1 cellular context compared by ENCODE assay signal in the genomic region with DNA sequence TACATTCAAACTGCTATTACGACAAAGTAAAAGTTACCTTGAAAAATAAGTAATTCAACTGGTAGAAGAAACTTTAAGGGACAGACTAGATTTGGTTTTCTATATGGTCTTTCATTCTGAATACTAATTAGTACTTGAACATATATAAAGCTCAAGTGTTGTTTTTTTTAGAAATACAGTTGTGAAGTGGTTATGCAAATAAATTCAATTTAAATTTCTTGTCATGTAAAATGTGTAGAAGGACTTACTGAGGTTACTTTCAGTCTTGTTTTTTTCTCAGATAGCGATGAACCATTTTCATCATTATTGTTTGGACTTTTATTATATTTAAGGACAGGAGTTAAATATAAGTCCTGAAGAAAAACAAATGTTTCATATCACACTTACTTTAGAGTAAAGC.
TF ChIP-seq lines count a peak whose summit lies in the region.

No MANE protein-coding gene starts in this region.

TF ChIP-seq in WTC11, 78 proteins besides CTCF, POLR2A, EP300 and RAD21 (continued from another document):
- TF ChIP-seq, protein P1, sequence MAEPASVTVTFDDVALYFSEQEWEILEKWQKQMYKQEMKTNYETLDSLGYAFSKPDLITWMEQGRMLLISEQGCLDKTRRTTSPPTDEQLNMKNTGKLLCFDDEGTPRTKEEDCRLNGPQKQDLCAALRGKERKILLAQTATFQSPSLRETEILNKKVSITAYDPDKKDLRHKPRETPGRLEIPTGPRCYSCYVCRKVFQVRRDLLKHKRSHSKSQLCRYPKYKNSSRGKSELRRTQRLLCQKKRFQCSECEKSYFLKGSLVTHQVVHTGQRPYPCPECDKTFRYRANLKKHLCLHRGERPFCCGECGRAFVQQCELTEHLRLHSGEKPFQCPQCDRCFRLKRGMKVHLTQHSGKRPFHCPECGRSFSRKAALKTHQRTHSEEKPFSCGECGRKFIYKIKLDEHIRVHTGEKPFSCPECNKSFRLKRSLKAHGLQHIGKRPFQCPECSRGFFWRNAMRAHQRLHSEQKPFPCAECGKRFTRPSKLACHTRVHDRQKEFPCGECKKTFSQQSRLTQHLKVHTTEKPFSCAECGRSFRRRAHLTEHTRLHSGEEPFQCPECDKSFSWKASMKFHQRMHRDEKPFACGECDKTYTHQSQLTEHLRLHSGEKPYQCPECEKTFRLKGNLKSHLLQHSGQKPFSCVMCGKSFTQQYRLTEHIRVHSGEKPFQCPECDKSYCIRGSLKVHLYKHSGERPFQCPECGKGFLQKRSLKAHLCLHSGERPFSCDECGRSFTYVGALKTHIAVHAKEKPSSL (CRISPR knock-in tag; conservative IDR thresholded peaks at IDR 0.05): no peak
- TF ChIP-seq RORB (CRISPR knock-in tag; IDR thresholded peaks at IDR 0.05) (no peak), NFYB (CRISPR knock-in tag; conservative IDR thresholded peaks at IDR 0.05; ENCODE audit: low read depth) (no peak), FOXP1 (CRISPR knock-in tag; IDR thresholded peaks at IDR 0.05; ENCODE audit: borderline replicate concordance) (no peak), ZNF396 (CRISPR knock-in tag; IDR thresholded peaks at IDR 0.05; ENCODE audit: borderline replicate concordance) (no peak), OVOL2 (CRISPR knock-in tag; IDR thresholded peaks at IDR 0.05; ENCODE audit: borderline replicate concordance) (no peak), HMGA2 (CRISPR knock-in tag; IDR thresholded peaks at IDR 0.05) (no peak), TCF7 (CRISPR knock-in tag; IDR thresholded peaks at IDR 0.05; ENCODE audit: low read depth) (no peak), SOX15 (CRISPR knock-in tag; IDR thresholded peaks at IDR 0.05) (no peak), TEAD4 (CRISPR knock-in tag; IDR thresholded peaks at IDR 0.05) (no peak)
- TF ChIP-seq, protein P2, sequence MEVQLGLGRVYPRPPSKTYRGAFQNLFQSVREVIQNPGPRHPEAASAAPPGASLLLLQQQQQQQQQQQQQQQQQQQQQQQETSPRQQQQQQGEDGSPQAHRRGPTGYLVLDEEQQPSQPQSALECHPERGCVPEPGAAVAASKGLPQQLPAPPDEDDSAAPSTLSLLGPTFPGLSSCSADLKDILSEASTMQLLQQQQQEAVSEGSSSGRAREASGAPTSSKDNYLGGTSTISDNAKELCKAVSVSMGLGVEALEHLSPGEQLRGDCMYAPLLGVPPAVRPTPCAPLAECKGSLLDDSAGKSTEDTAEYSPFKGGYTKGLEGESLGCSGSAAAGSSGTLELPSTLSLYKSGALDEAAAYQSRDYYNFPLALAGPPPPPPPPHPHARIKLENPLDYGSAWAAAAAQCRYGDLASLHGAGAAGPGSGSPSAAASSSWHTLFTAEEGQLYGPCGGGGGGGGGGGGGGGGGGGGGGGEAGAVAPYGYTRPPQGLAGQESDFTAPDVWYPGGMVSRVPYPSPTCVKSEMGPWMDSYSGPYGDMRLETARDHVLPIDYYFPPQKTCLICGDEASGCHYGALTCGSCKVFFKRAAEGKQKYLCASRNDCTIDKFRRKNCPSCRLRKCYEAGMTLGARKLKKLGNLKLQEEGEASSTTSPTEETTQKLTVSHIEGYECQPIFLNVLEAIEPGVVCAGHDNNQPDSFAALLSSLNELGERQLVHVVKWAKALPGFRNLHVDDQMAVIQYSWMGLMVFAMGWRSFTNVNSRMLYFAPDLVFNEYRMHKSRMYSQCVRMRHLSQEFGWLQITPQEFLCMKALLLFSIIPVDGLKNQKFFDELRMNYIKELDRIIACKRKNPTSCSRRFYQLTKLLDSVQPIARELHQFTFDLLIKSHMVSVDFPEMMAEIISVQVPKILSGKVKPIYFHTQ (CRISPR knock-in tag; IDR thresholded peaks at IDR 0.05): no peak
- TF ChIP-seq, protein P3, sequence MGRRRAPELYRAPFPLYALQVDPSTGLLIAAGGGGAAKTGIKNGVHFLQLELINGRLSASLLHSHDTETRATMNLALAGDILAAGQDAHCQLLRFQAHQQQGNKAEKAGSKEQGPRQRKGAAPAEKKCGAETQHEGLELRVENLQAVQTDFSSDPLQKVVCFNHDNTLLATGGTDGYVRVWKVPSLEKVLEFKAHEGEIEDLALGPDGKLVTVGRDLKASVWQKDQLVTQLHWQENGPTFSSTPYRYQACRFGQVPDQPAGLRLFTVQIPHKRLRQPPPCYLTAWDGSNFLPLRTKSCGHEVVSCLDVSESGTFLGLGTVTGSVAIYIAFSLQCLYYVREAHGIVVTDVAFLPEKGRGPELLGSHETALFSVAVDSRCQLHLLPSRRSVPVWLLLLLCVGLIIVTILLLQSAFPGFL (CRISPR knock-in tag; IDR thresholded peaks at IDR 0.05; ENCODE audit: borderline replicate concordance): no peak
- TF ChIP-seq, protein P4, sequence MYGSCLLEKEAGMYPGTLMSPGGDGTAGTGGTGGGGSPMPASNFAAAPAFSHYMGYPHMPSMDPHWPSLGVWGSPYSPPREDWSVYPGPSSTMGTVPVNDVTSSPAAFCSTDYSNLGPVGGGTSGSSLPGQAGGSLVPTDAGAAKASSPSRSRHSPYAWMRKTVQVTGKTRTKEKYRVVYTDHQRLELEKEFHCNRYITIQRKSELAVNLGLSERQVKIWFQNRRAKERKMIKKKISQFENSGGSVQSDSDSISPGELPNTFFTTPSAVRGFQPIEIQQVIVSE (CRISPR knock-in tag; IDR thresholded peaks at IDR 0.05; ENCODE audit: borderline replicate concordance): no peak
- TF ChIP-seq, protein P5, sequence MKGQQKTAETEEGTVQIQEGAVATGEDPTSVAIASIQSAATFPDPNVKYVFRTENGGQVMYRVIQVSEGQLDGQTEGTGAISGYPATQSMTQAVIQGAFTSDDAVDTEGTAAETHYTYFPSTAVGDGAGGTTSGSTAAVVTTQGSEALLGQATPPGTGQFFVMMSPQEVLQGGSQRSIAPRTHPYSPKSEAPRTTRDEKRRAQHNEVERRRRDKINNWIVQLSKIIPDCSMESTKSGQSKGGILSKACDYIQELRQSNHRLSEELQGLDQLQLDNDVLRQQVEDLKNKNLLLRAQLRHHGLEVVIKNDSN (CRISPR knock-in tag; IDR thresholded peaks at IDR 0.05): no peak
